1 cellular context compared by ENCODE assay signal in genomic region chr1:27568247-27569087, GRCh38.
TF ChIP-seq lines count a peak whose summit lies in the region.

No MANE protein-coding gene starts in this region.

TF ChIP-seq in GM12878, 131 proteins besides CTCF, POLR2A, EP300 and RAD21 (continued from another document and continues in another):
- TF ChIP-seq RELA (IDR thresholded peaks at IDR 0.05; ENCODE audit: borderline replicate concordance, partially characterized antibody) (peak; percentile 66), ATF7 (IDR thresholded peaks at IDR 0.05; ENCODE audit: low read depth) (no peak), RUNX3 (IDR thresholded peaks at IDR 0.05; ENCODE audit: low read length) (no peak), HSF1 (IDR thresholded peaks at IDR 0.05; ENCODE audit: low read depth, low read length) (no peak), KLF5 (IDR thresholded peaks at IDR 0.05; ENCODE audit: partially characterized antibody) (peak; percentile 52), CUX1 (IDR thresholded peaks at IDR 0.05; ENCODE audit: insufficient replicate concordance, low read depth, low read length) (no peak), ZBED1 (IDR thresholded peaks at IDR 0.05; ENCODE audit: borderline replicate concordance) (no peak), CBX5 (IDR thresholded peaks at IDR 0.05; ENCODE audit: low read depth) (no peak), WRNIP1 (IDR thresholded peaks at IDR 0.05; ENCODE audit: borderline replicate concordance, low read depth, low read length) (no peak), PAX8 (IDR thresholded peaks at IDR 0.05) (no peak), SREBF1 (IDR thresholded peaks at IDR 0.05; ENCODE audit: low read length) (no peak), RFX5 (IDR thresholded peaks at IDR 0.05; ENCODE audit: low read depth, low read length) (no peak), IRF5 (IDR thresholded peaks at IDR 0.05; ENCODE audit: borderline replicate concordance) (no peak), KAT2A (conservative IDR thresholded peaks at IDR 0.05; ENCODE audit: control insufficient read depth, low read depth, low read length) (no peak), EZH2 (IDR thresholded peaks at IDR 0.05; ENCODE audit: borderline replicate concordance, control insufficient read depth, low read depth, low read length) (no peak), NBN (IDR thresholded peaks at IDR 0.05) (no peak), POLR2AphosphoS2 (IDR thresholded peaks at IDR 0.05; ENCODE audit: low read depth, low read length) (no peak), E2F8 (IDR thresholded peaks at IDR 0.05; ENCODE audit: low read depth, partially characterized antibody) (no peak), SMAD1 (IDR thresholded peaks at IDR 0.05; ENCODE audit: low read depth, partially characterized antibody) (no peak), NFYA (IDR thresholded peaks at IDR 0.05; ENCODE audit: borderline replicate concordance, low read depth, low read length) (no peak), GABPA (IDR thresholded peaks at IDR 0.05; ENCODE audit: low read depth) (no peak), SMARCA5 (IDR thresholded peaks at IDR 0.05) (peak; percentile 56; the same call in 1 of the 2 replicates), STAT1 (conservative IDR thresholded peaks at IDR 0.05) (0 out of 2 replicates have a peak, but pooled peaks have one; percentile 77), CHD4 (IDR thresholded peaks at IDR 0.05) (no peak), CBX3 (IDR thresholded peaks at IDR 0.05; ENCODE audit: borderline replicate concordance, low read depth) (no peak), SMC3 (IDR thresholded peaks at IDR 0.05; ENCODE audit: borderline replicate concordance, low read length) (peak; percentile 7; the same call in 1 of the 2 replicates), TAF1 (IDR thresholded peaks at IDR 0.05; ENCODE audit: borderline replicate concordance, low read depth, low read length) (no peak), HDAC2 (IDR thresholded peaks at IDR 0.05) (no peak), SPI1 (IDR thresholded peaks at IDR 0.05; ENCODE audit: borderline replicate concordance, insufficient read depth, low read depth, low read length) (no peak), RBBP5 (conservative IDR thresholded peaks at IDR 0.05) (no peak), BHLHE40 (IDR thresholded peaks at IDR 0.05; ENCODE audit: borderline replicate concordance in 1 of 2, low read depth in 2 of 2, low read length in 1 of 2) (peak; percentile 23 to 65; a peak in 2 of 4 replicates), USF1 (IDR thresholded peaks at IDR 0.05; ENCODE audit: borderline replicate concordance, extremely low read length, insufficient read depth, low read depth, low read length) (no peak), ASH2L (IDR thresholded peaks at IDR 0.05; ENCODE audit: borderline replicate concordance, low read depth) (no peak), DPF2 (IDR thresholded peaks at IDR 0.05) (peak; percentile 70), NKRF (conservative IDR thresholded peaks at IDR 0.05) (peak; percentile 62), NRF1 (conservative IDR thresholded peaks at IDR 0.05; ENCODE audit: low read depth, low read length) (no peak), PML (IDR thresholded peaks at IDR 0.05; ENCODE audit: low read length) (no peak), TCF12 (IDR thresholded peaks at IDR 0.05; ENCODE audit: low read depth, low read length) (no peak), MLLT1 (IDR thresholded peaks at IDR 0.05) (no peak), HCFC1 (IDR thresholded peaks at IDR 0.05; ENCODE audit: low read length) (no peak), FOXM1 (IDR thresholded peaks at IDR 0.05; ENCODE audit: low read depth, low read length) (no peak), RELB (IDR thresholded peaks at IDR 0.05; ENCODE audit: low read depth) (no peak), NFXL1 (IDR thresholded peaks at IDR 0.05; ENCODE audit: borderline replicate concordance) (no peak), HDGF (IDR thresholded peaks at IDR 0.05) (peak; percentile 67), FOXK2 (IDR thresholded peaks at IDR 0.05) (no peak), RB1 (IDR thresholded peaks at IDR 0.05; ENCODE audit: borderline replicate concordance) (peak; percentile 91; the same call in 1 of the 2 replicates), SUPT20H (IDR thresholded peaks at IDR 0.05; ENCODE audit: borderline replicate concordance, control insufficient read depth, low read depth, low read length) (no peak), PBX3 (IDR thresholded peaks at IDR 0.05; ENCODE audit: insufficient replicate concordance, low read depth, low read length) (no peak)
